Comparison of ENCODE assay signal across 10 cellular contexts in genomic region chr15:61038387-61038786, GRCh38.
A peak's percentile ranks its signal among the peaks of the same experiment; 100 is the strongest.
DNase-seq lines count a peak whose midpoint lies in the region; ATAC-seq and TF ChIP-seq lines count a peak whose summit lies in the region.
"Had no signal": no experiment of that assay in that cellular context is flagged by ENCODE, and none has a peak within 500 bp of the region (broad histone marks: within the 10 kb centered on the region; RNA-seq: fewer than 3 reads in every experiment).

No MANE protein-coding gene starts in this region.

- no peaks in the 10 kb centered on the region for H3K27me3 ChIP-seq in BE2C

- H3K4me3 ChIP-seq in BE2C (ENCODE audit: low read depth, low read length), result no peak overlapping the region

- H3K36me3 ChIP-seq in BE2C, result no peaks in the 10 kb centered on the region

- intact Hi-C loops in left colon (cut with DNase I, micrococcal nuclease), result no loop called here

- peak; percentile 63 for DNase-seq in BE2C
- DNase-seq in NCI-H146 treated with DMSO at 0.1 percent for 48 hours (lab: John Stamatoyannopoulos, UW; ENCODE audit: unreplicated experiment), result peak; percentile 45
- DNase-seq in astrocyte of the hippocampus (ENCODE audit: low read depth, low spot score), result peak; percentile 9
- no peak for DNase-seq in left colon
- DNase-seq in iPS-NIHi7 (ENCODE audit: extremely low spot score), result no peak
- no peak for DNase-seq in AG08395 (ENCODE audit: low spot score)
- no peak for DNase-seq in NOMO-1 treated with dmso at 0.1 percent for 144 hours (lab: John Stamatoyannopoulos, UW; ENCODE audit: unreplicated experiment)
- DNase-seq in activated CD4-positive, alpha-beta T cell treated with anti-CD3 and anti-CD28 coated beads for 4 hours, result no peak
- DNase-seq: activated CD4-positive, CD25-positive, alpha-beta regulatory T cell treated with anti-CD3 and anti-CD28 coated beads, Interleukin-2, amount 50 U/mL, for 72 hours; hypothalamus had no signal

- peak; percentile 44 for ATAC-seq in left colon

- TF ChIP-seq CTCF in BE2C (IDR thresholded peaks at IDR 0.05; ENCODE audit: low read depth, low read length), result no peak

- peaks cover 14% of the 10 kb centered on the region for H3K4me1 ChIP-seq in BE2C

- no peaks in the 10 kb centered on the region for H3K9me3 ChIP-seq in BE2C

Comparison
In these comparisons a context has a peak if more than half of its experiments do, and no peak if none do; other contexts are left out.
1. DNase-seq: peak in BE2C (single experiment), NCI-H146 treated with DMSO at 0.1 percent for 48 hours (single experiment) and astrocyte of the hippocampus (single experiment); none in left colon (0 of 2), iPS-NIHi7 (single experiment), AG08395 (single experiment), NOMO-1 treated with dmso at 0.1 percent for 144 hours (single experiment) and activated CD4-positive, alpha-beta T cell treated with anti-CD3 and anti-CD28 coated beads for 4 hours (0 of 2).